Comparison of ENCODE assay signal across 8 cellular contexts in genomic region chr11:65445604-65446445, GRCh38. TPM values are rescaled to one million over a fixed set of nuclear protein-coding genes. Genes with fewer than 3 reads are reported as not detected.
DNase-seq lines count a peak whose midpoint lies in the region; ATAC-seq, FAIRE-seq and TF ChIP-seq lines count a peak whose summit lies in the region.

No MANE protein-coding gene starts in this region.

- H3K36me3 ChIP-seq in astrocyte (ENCODE audit: insufficient read depth, low read length) (peaks cover 16% of the 10 kb centered on the region), HepG2 (replicated peaks in 1 of 2; ENCODE audit: control insufficient read depth in 1 of 2, insufficient read depth in 2 of 2, low read length in 2 of 2) (peaks cover 0 to 10% of the 10 kb centered on the region in 2 experiments; a peak in 2 of 5 replicates), tibial artery (peaks cover 39 to 60% (median 50%) of the 10 kb centered on the region in 3 donors)

- in situ Hi-C loops in HepG2 (cut with HindIII; ENCODE audit: extremely low pct_ligation_motif_present, low pct_unique_long_range_greater_than_20kb) = no loop called here

- TF ChIP-seq EP300 in HepG2 (IDR thresholded peaks at IDR 0.05; ENCODE audit: low read depth in 2 of 2, low read length in 2 of 2) (no peak), HepG2 (CRISPR knock-in tag; IDR thresholded peaks at IDR 0.05; ENCODE audit: borderline replicate concordance) (no peak)

- H3K27me3 Mint-ChIP-seq in activated CD4-positive, alpha-beta T cell treated with anti-CD3 and anti-CD28 coated beads, Interleukin-2, amount 10 ng/mL, durations not matched to agents 7 days and 5 days = no peaks in the 10 kb centered on the region
- no peaks in the 10 kb centered on the region for H3K27me3 Mint-ChIP-seq in astrocyte (ENCODE audit: low read depth, unreplicated experiment)

- H3K27ac Mint-ChIP-seq in activated CD4-positive, alpha-beta T cell treated with anti-CD3 and anti-CD28 coated beads, Interleukin-2, amount 10 ng/mL, durations not matched to agents 7 days and 5 days = peak overlapping the region; percentile 79
- H3K27ac Mint-ChIP-seq in astrocyte (ENCODE audit: unreplicated experiment) = peak overlapping the region; percentile 77

- BruUV-seq in HepG2 (replicated peaks; lab: Mats Ljungman, UMichigan) = no TSS peak

- H3K4me2 ChIP-seq in astrocyte (ENCODE audit: low read length) = no peak overlapping the region
- H3K4me2 ChIP-seq in HepG2 (ENCODE audit: low read depth, low read length) = no peak overlapping the region

- no peak for FAIRE-seq in astrocyte (lab: Jason Lieb, UNC)
- FAIRE-seq in HepG2 (lab: Jason Lieb, UNC) = no peak

- WGBS in HepG2 (ENCODE audit: low lambda C conversion rate) = 86% methylated on average over 8 of the region's 11 CpGs

- H3K4me3 ChIP-seq in astrocyte (ENCODE audit: insufficient read depth, low read depth, low read length) (no peak overlapping the region), HepG2 (replicated peaks in 1 of 3; ENCODE audit: insufficient read depth in 1 of 3, low read depth in 2 of 3, low read length in 3 of 3) (no peak overlapping the region), tibial artery (no peak overlapping the region)

- no peaks in the 10 kb centered on the region for H3K4me1 ChIP-seq in astrocyte (ENCODE audit: insufficient read depth, low read length)
- peaks cover 57% of the 10 kb centered on the region for H3K4me1 ChIP-seq in HepG2 (ENCODE audit: insufficient read depth, low read length)
- H3K4me1 ChIP-seq in tibial artery = peaks cover 0 to 64% (median 43%) of the 10 kb centered on the region in 4 donors

- POLR2A ChIA-PET in activated CD4-positive, alpha-beta T cell treated with anti-CD3 and anti-CD28 coated beads, Interleukin-2, amount 10 ng/mL, durations not matched to agents 7 days and 5 days (lab: Charles Lee) = interaction anchor here (0.6 kb wide), 2 partner anchors 13 to 15 kb away, joined by 3 read pairs; no protein-coding TSS in a partner anchor
- POLR2A ChIA-PET in HepG2 (lab: Yijun Ruan, JAX) = interaction anchor here (0.6 to 7.0 kb wide), 11 partner anchors 9 to 86 kb away, joined by 3 to 89 read pairs (median 4); partner anchors contain the start of genes MALAT1 and NEAT1

- peak overlapping the region; percentile 14 for H3K27ac ChIP-seq in astrocyte (ENCODE audit: low read depth, low read length)
- peak overlapping the region; percentile 12 for H3K27ac ChIP-seq in HepG2 (ENCODE audit: extremely low read length, insufficient read depth, low read length)
- H3K27ac ChIP-seq in tibial artery = peak overlapping the region; percentile 67 to 70

- intact Hi-C loops in HepG2 (cut with micrococcal nuclease; ENCODE audit: unreplicated experiment) = no loop called here
- intact Hi-C loops in tibial artery (cut with DNase I; ENCODE audit: low total_unique reads) = no loop called here

- H3K79me2 ChIP-seq in astrocyte (ENCODE audit: insufficient read depth, low read length) = peaks cover 31% of the 10 kb centered on the region
- H3K79me2 ChIP-seq in HepG2 (ENCODE audit: insufficient read depth, low read length) = no peaks in the 10 kb centered on the region

- H3K4me1 Mint-ChIP-seq in activated CD4-positive, alpha-beta T cell treated with anti-CD3 and anti-CD28 coated beads, Interleukin-2, amount 10 ng/mL, durations not matched to agents 7 days and 5 days = peaks cover 33% of the 10 kb centered on the region
- peaks cover 43% of the 10 kb centered on the region for H3K4me1 Mint-ChIP-seq in astrocyte (ENCODE audit: low read depth, unreplicated experiment)

- H3K27me3 ChIP-seq in astrocyte (ENCODE audit: insufficient read depth, low read length) (no peaks in the 10 kb centered on the region), HepG2 (ENCODE audit: control insufficient read depth in 1 of 2, insufficient read depth in 2 of 2, low read length in 2 of 2) (no peaks in the 10 kb centered on the region), tibial artery (no peaks in the 10 kb centered on the region)

- TF ChIP-seq CTCF in astrocyte (IDR thresholded peaks at IDR 0.05; ENCODE audit: insufficient read depth, low read depth, low read length) (no peak), HepG2 (CRISPR knock-in tag; IDR thresholded peaks at IDR 0.05) (no peak), tibial artery (IDR thresholded peaks at IDR 0.05) (no peak)

- H3K9ac ChIP-seq in astrocyte (ENCODE audit: low read length) (peak overlapping the region; percentile 36), HepG2 (ENCODE audit: insufficient read depth, low read depth, low read length) (no peak overlapping the region)

- H4K20me1 ChIP-seq in astrocyte (ENCODE audit: insufficient read depth, low read length) (peaks cover 64% of the 10 kb centered on the region), HepG2 (ENCODE audit: insufficient read depth, low read length) (peaks cover 58% of the 10 kb centered on the region)

- no peaks in the 10 kb centered on the region for H3K9me3 Mint-ChIP-seq in activated CD4-positive, alpha-beta T cell treated with anti-CD3 and anti-CD28 coated beads, Interleukin-2, amount 10 ng/mL, durations not matched to agents 7 days and 5 days
- no peaks in the 10 kb centered on the region for H3K9me3 Mint-ChIP-seq in astrocyte (ENCODE audit: unreplicated experiment)

- H3K36me3 Mint-ChIP-seq in activated CD4-positive, alpha-beta T cell treated with anti-CD3 and anti-CD28 coated beads, Interleukin-2, amount 10 ng/mL, durations not matched to agents 7 days and 5 days (ENCODE audit: low read depth) = peaks cover 12% of the 10 kb centered on the region
- peaks cover 10% of the 10 kb centered on the region for H3K36me3 Mint-ChIP-seq in astrocyte (ENCODE audit: low read depth, unreplicated experiment)

- no peak overlapping the region for H3K4me3 Mint-ChIP-seq in activated CD4-positive, alpha-beta T cell treated with anti-CD3 and anti-CD28 coated beads, Interleukin-2, amount 10 ng/mL, durations not matched to agents 7 days and 5 days
- H3K4me3 Mint-ChIP-seq in astrocyte (ENCODE audit: unreplicated experiment) = peak overlapping the region; percentile 40

- H3K9me3 ChIP-seq in astrocyte (ENCODE audit: insufficient read depth, low read depth, low read length) = no peaks in the 10 kb centered on the region
- no peaks in the 10 kb centered on the region for H3K9me3 ChIP-seq in HepG2 (ENCODE audit: low read length)
- H3K9me3 ChIP-seq in tibial artery = no peaks in the 10 kb centered on the region

- TF ChIP-seq POLR2A in HepG2 (IDR thresholded peaks at IDR 0.05; ENCODE audit: insufficient read depth in 1 of 2, low read depth in 2 of 2, low read length in 2 of 2) = peak; percentile 47 to 52; a peak in 2 of 4 replicates

- TF ChIP-seq RAD21 in HepG2 (CRISPR knock-in tag; IDR thresholded peaks at IDR 0.05) = no peak

- CTCF ChIA-PET in activated CD4-positive, alpha-beta T cell treated with anti-CD3 and anti-CD28 coated beads, Interleukin-2, amount 10 ng/mL, durations not matched to agents 7 days and 5 days (lab: Charles Lee) = interaction anchor here (1.3 to 1.8 kb wide), 4 partner anchors 15 to 41 kb away, joined by 3 to 6 read pairs (median 5); no protein-coding TSS in a partner anchor
- CTCF ChIA-PET in HepG2 (lab: Yijun Ruan, JAX; ENCODE audit: low intra/inter-chr PET ratio, low total read pairs) = no interaction called here

- H2AFZ ChIP-seq in astrocyte (ENCODE audit: low read depth, low read length) (no peak overlapping the region), HepG2 (ENCODE audit: low read length) (no peak overlapping the region)

- no peak for DNase-seq in activated CD4-positive, alpha-beta T cell treated with anti-CD3 and anti-CD28 coated beads, Interleukin-2, amount 10 ng/mL, durations not matched to agents 7 days and 5 days
- no peak for DNase-seq in activated CD4-positive, alpha-beta T cell treated with anti-CD3 and anti-CD28 coated beads for 4 hours
- peak; percentile 45 for DNase-seq in astrocyte (ENCODE audit: low read depth)
- no peak for DNase-seq in HepG2 (ENCODE audit: low spot score)
- peak in 1 of 2 donors; percentile 83 for DNase-seq in tibial artery
- DNase-seq in NCI-H2196 treated with DMSO at 0.1 percent for 48 hours (lab: John Stamatoyannopoulos, UW; ENCODE audit: unreplicated experiment) = no peak
- DNase-seq in COLO668 (lab: John Stamatoyannopoulos, UW; ENCODE audit: unreplicated experiment) = no peak

- ATAC-seq in HepG2 = peak; percentile 11
- ATAC-seq in HG03025 (IDR thresholded peaks at IDR 0.05; ENCODE audit: low FRiP score, unreplicated experiment) = no peak

RNA-seq across cellular contexts. Expression of gene NEAT1, which starts 23.2 kb away (rescaled TPM):
- total RNA-seq in activated CD4-positive, alpha-beta T cell treated with anti-CD3 and anti-CD28 coated beads, Interleukin-2, amount 10 ng/mL, durations not matched to agents 7 days and 5 days = 100 to 1,000 TPM; 463 to 610 TPM
- total RNA-seq in astrocyte (202 and 317 TPM in 2 replicates), HepG2 (2016; rRNA removed; fragmentation: Illumina TruSeq; extraction: Trizol) (10.5 and 20.5 TPM in 2 replicates)
- 2.2 and 2.6 TPM in 2 replicates for total RNA-seq in HepG2 (2016; cell fraction: cytosol; rRNA removed; fragmentation: Illumina TruSeq; extraction: Trizol; ENCODE audit: low read depth)
- total RNA-seq in HepG2 (2016; cell fraction: insoluble cytoplasmic fraction; rRNA removed; fragmentation: Illumina TruSeq; extraction: Trizol) = 8.4 and 21.3 TPM in 2 replicates
- total RNA-seq in HepG2 (2016; cell fraction: membrane; rRNA removed; fragmentation: Illumina TruSeq; extraction: Trizol) = 7.8 and 8.3 TPM in 2 replicates
- total RNA-seq in HepG2 (2016; cell fraction: nucleus; rRNA removed; fragmentation: Illumina TruSeq; extraction: Trizol) = 196 and 220 TPM in 2 replicates
- 41.2 and 41.3 TPM in 2 replicates for polyA plus RNA-seq in HepG2 (2011; rRNA removed)
- 13.0 and 13.4 TPM in 2 replicates for polyA plus RNA-seq in HepG2 (2011; cell fraction: cytosol; rRNA removed)
- polyA plus RNA-seq in HepG2 (2011; cell fraction: nucleus; rRNA removed) = 222 and 327 TPM in 2 replicates
- 288 and 371 TPM in 2 replicates for polyA plus RNA-seq in HepG2 (2012)
- 3.6 and 4.3 TPM in 2 replicates for polyA plus RNA-seq in HepG2 (2016; cell fraction: cytosol; fragmentation: Illumina TruSeq; extraction: Trizol; ENCODE audit: low read depth)
- polyA plus RNA-seq in HepG2 (2016; cell fraction: insoluble cytoplasmic fraction; fragmentation: Illumina TruSeq; extraction: Trizol; ENCODE audit: low read depth) = 54.0 and 61.1 TPM in 2 replicates
- 47.1 and 54.4 TPM in 2 replicates for polyA plus RNA-seq in HepG2 (2016; cell fraction: membrane; fragmentation: Illumina TruSeq; extraction: Trizol; ENCODE audit: low read depth)
- 577 and 628 TPM in 2 replicates for polyA plus RNA-seq in HepG2 (2016; cell fraction: nucleus; fragmentation: Illumina TruSeq; extraction: Trizol; ENCODE audit: insufficient read depth, low read depth)
- polyA minus RNA-seq in HepG2 (2011; rRNA and poly(A)+ RNA removed; ENCODE audit: low replicate concordance) = 64.6 and 225 TPM in 2 replicates
- 17.3 and 20.2 TPM in 2 replicates for polyA minus RNA-seq in HepG2 (2011; cell fraction: cytosol; rRNA and poly(A)+ RNA removed)
- polyA minus RNA-seq in HepG2 (2011; cell fraction: nucleus; rRNA and poly(A)+ RNA removed) = 1,479 and 1,737 TPM in 2 replicates

RNA-seq across cellular contexts. Expression of gene MALAT1, which starts 53.0 kb away (rescaled TPM):
- 1,000 to 10,000 TPM; 7,183 to 8,252 TPM for total RNA-seq in activated CD4-positive, alpha-beta T cell treated with anti-CD3 and anti-CD28 coated beads, Interleukin-2, amount 10 ng/mL, durations not matched to agents 7 days and 5 days
- 7,772 and 8,991 TPM in 2 replicates for total RNA-seq in astrocyte
- total RNA-seq in HepG2 (2016; rRNA removed; fragmentation: Illumina TruSeq; extraction: Trizol) = 302 and 1,237 TPM in 2 replicates
- 281 and 317 TPM in 2 replicates for total RNA-seq in HepG2 (2016; cell fraction: cytosol; rRNA removed; fragmentation: Illumina TruSeq; extraction: Trizol; ENCODE audit: low read depth)
- total RNA-seq in HepG2 (2016; cell fraction: insoluble cytoplasmic fraction; rRNA removed; fragmentation: Illumina TruSeq; extraction: Trizol) = 283 and 1,071 TPM in 2 replicates
- 241 and 289 TPM in 2 replicates for total RNA-seq in HepG2 (2016; cell fraction: membrane; rRNA removed; fragmentation: Illumina TruSeq; extraction: Trizol)
- 8,751 and 9,202 TPM in 2 replicates for total RNA-seq in HepG2 (2016; cell fraction: nucleus; rRNA removed; fragmentation: Illumina TruSeq; extraction: Trizol)
- 143 and 217 TPM in 2 replicates for polyA plus RNA-seq in HepG2 (2011; rRNA removed)
- 13.0 and 14.3 TPM in 2 replicates for polyA plus RNA-seq in HepG2 (2011; cell fraction: cytosol; rRNA removed)
- 1,021 and 1,816 TPM in 2 replicates for polyA plus RNA-seq in HepG2 (2011; cell fraction: nucleus; rRNA removed)
- polyA plus RNA-seq in HepG2 (2012) = 177 and 330 TPM in 2 replicates
- 1.1 and 1.4 TPM in 2 replicates for polyA plus RNA-seq in HepG2 (2016; cell fraction: cytosol; fragmentation: Illumina TruSeq; extraction: Trizol; ENCODE audit: low read depth)
- 3.9 and 6.5 TPM in 2 replicates for polyA plus RNA-seq in HepG2 (2016; cell fraction: insoluble cytoplasmic fraction; fragmentation: Illumina TruSeq; extraction: Trizol; ENCODE audit: low read depth)
- 1.8 and 10.3 TPM in 2 replicates for polyA plus RNA-seq in HepG2 (2016; cell fraction: membrane; fragmentation: Illumina TruSeq; extraction: Trizol; ENCODE audit: low read depth)
- polyA plus RNA-seq in HepG2 (2016; cell fraction: nucleus; fragmentation: Illumina TruSeq; extraction: Trizol; ENCODE audit: insufficient read depth, low read depth) = 153 and 182 TPM in 2 replicates
- polyA minus RNA-seq in HepG2 (2011; rRNA and poly(A)+ RNA removed; ENCODE audit: low replicate concordance) = 900 and 8,115 TPM in 2 replicates
- 295 and 335 TPM in 2 replicates for polyA minus RNA-seq in HepG2 (2011; cell fraction: cytosol; rRNA and poly(A)+ RNA removed)
- 13,373 and 18,071 TPM in 2 replicates for polyA minus RNA-seq in HepG2 (2011; cell fraction: nucleus; rRNA and poly(A)+ RNA removed)

RNA-seq across cellular contexts. Expression of gene FRMD8, which starts 59.4 kb away (rescaled TPM):
- 10 to 100 TPM; 49.5 to 52.1 TPM for total RNA-seq in activated CD4-positive, alpha-beta T cell treated with anti-CD3 and anti-CD28 coated beads, Interleukin-2, amount 10 ng/mL, durations not matched to agents 7 days and 5 days
- total RNA-seq in astrocyte (61.2 and 76.3 TPM in 2 replicates), HepG2 (2016; rRNA removed; fragmentation: Illumina TruSeq; extraction: Trizol) (18.0 and 20.6 TPM in 2 replicates)
- total RNA-seq in HepG2 (2016; cell fraction: cytosol; rRNA removed; fragmentation: Illumina TruSeq; extraction: Trizol; ENCODE audit: low read depth) = 2.2 and 2.9 TPM in 2 replicates
- total RNA-seq in HepG2 (2016; cell fraction: insoluble cytoplasmic fraction; rRNA removed; fragmentation: Illumina TruSeq; extraction: Trizol) = 17.5 and 22.6 TPM in 2 replicates
- total RNA-seq in HepG2 (2016; cell fraction: membrane; rRNA removed; fragmentation: Illumina TruSeq; extraction: Trizol) = 5.3 and 6.3 TPM in 2 replicates
- 12.4 and 14.6 TPM in 2 replicates for total RNA-seq in HepG2 (2016; cell fraction: nucleus; rRNA removed; fragmentation: Illumina TruSeq; extraction: Trizol)
- polyA plus RNA-seq in HepG2 (2011; rRNA removed) = 5.8 and 9.4 TPM in 2 replicates
- polyA plus RNA-seq in HepG2 (2011; cell fraction: cytosol; rRNA removed) = 5.9 and 6.7 TPM in 2 replicates
- 26.7 and 32.6 TPM in 2 replicates for polyA plus RNA-seq in HepG2 (2011; cell fraction: nucleus; rRNA removed)
- polyA plus RNA-seq in HepG2 (2012) = 3.5 and 5.2 TPM in 2 replicates
- 2.5 and 2.6 TPM in 2 replicates for polyA plus RNA-seq in HepG2 (2016; cell fraction: cytosol; fragmentation: Illumina TruSeq; extraction: Trizol; ENCODE audit: low read depth)
- polyA plus RNA-seq in HepG2 (2016; cell fraction: insoluble cytoplasmic fraction; fragmentation: Illumina TruSeq; extraction: Trizol; ENCODE audit: low read depth) = 13.5 and 17.1 TPM in 2 replicates
- polyA plus RNA-seq in HepG2 (2016; cell fraction: membrane; fragmentation: Illumina TruSeq; extraction: Trizol; ENCODE audit: low read depth) = 2.8 and 3.8 TPM in 2 replicates
- 21.4 and 24.7 TPM in 2 replicates for polyA plus RNA-seq in HepG2 (2016; cell fraction: nucleus; fragmentation: Illumina TruSeq; extraction: Trizol; ENCODE audit: insufficient read depth, low read depth)
- 22.3 and 24.3 TPM in 2 replicates for polyA minus RNA-seq in HepG2 (2011; rRNA and poly(A)+ RNA removed; ENCODE audit: low replicate concordance)
- 5.4 and 6.2 TPM in 2 replicates for polyA minus RNA-seq in HepG2 (2011; cell fraction: cytosol; rRNA and poly(A)+ RNA removed)
- polyA minus RNA-seq in HepG2 (2011; cell fraction: nucleus; rRNA and poly(A)+ RNA removed) = 6.2 and 11.8 TPM in 2 replicates

Comparison
In these comparisons a context has a peak if more than half of its experiments do, and no peak if none do; other contexts are left out.
1. H3K27ac ChIP-seq: peak in every context shown above with its lines; median percentile 68 in tibial artery; 14 in astrocyte; 12 in HepG2.